ENCODE assay signal across 8 cellular contexts in genomic region chrX:119236599-119237525, GRCh38. TPM values are rescaled to one million over a fixed set of nuclear protein-coding genes. Genes with fewer than 3 reads are reported as not detected.
DNase-seq lines count a peak whose midpoint lies in the region; ATAC-seq, FAIRE-seq and TF ChIP-seq lines count a peak whose summit lies in the region.

No MANE protein-coding gene starts in this region.

- H3K79me2 ChIP-seq in K562 (ENCODE audit: control insufficient read depth, insufficient read depth, low read length): peaks cover 46% of the 10 kb centered on the region

- H3K27ac ChIP-seq in K562 (ENCODE audit: extremely low read depth, low read depth, low read length) (peak overlapping the region; percentile 81), skeletal muscle tissue (ENCODE audit: low read depth, low read length) (peak overlapping the region; percentile 64)

- peak overlapping the region; percentile 89 for H3K4me3 Mint-ChIP-seq in T-helper 1 cell treated with Interleukin-12 subunit alpha and Interleukin-12 subunit beta and Interleukin-4 antibody, amounts not matched to agents 30 μg/mL and 1 μg/mL, for 36 hours
- peak overlapping the region; percentile 78 to 85 (median 81) for H3K4me3 Mint-ChIP-seq in immature natural killer cell

- H3K27me3 Mint-ChIP-seq in T-helper 1 cell treated with Interleukin-12 subunit alpha and Interleukin-12 subunit beta and Interleukin-4 antibody, amounts not matched to agents 30 μg/mL and 1 μg/mL, for 36 hours (ENCODE audit: low read depth): peaks cover 24% of the 10 kb centered on the region
- H3K27me3 Mint-ChIP-seq in immature natural killer cell (ENCODE audit: low read depth in 3 of 3): peaks cover 2 to 3% (median 2%) of the 10 kb centered on the region in 3 donors

- peak; percentile 74 for FAIRE-seq in K562 (lab: Jason Lieb, UNC)

- no peak for TF ChIP-seq POLR2A in K562 (conservative IDR thresholded peaks at IDR 0.05)

- peak overlapping the region; percentile 94 for H2AFZ ChIP-seq in K562 (ENCODE audit: low read depth, low read length)

- peaks cover 3% of the 10 kb centered on the region for H3K9me1 ChIP-seq in K562 (ENCODE audit: control insufficient read depth, insufficient read depth, low read length)

- intact Hi-C loops in K562 (cut with micrococcal nuclease): no loop called here

- peak overlapping the region; percentile 72 for H3K27ac Mint-ChIP-seq in T-helper 1 cell treated with Interleukin-12 subunit alpha and Interleukin-12 subunit beta and Interleukin-4 antibody, amounts not matched to agents 30 μg/mL and 1 μg/mL, for 36 hours
- peak overlapping the region in 4 of 6 donors; percentile 2 to 72 (median 36) for H3K27ac Mint-ChIP-seq in immature natural killer cell

- CTCF ChIA-PET in K562 (lab: Yijun Ruan, JAX; ENCODE audit: low intra/inter-chr PET ratio): no interaction called here

- no peaks in the 10 kb centered on the region; the same call in none of the 2 replicates for H4K20me1 ChIP-seq in K562 (replicated peaks; ENCODE audit: control insufficient read depth, insufficient read depth, low read length)

- peak overlapping the region; percentile 97 for H3K4me2 ChIP-seq in K562 (ENCODE audit: insufficient read depth, low read length)

- no peak for TF ChIP-seq RAD21 in K562 (CRISPR knock-in tag; conservative IDR thresholded peaks at IDR 0.05 in 1 of 2, IDR thresholded peaks at IDR 0.05 in 1 of 2)

- H3K9me3 ChIP-seq in K562 (replicated peaks; ENCODE audit: control insufficient read depth, insufficient read depth, low read depth, low read length) (no peaks in the 10 kb centered on the region), skeletal muscle tissue (ENCODE audit: control insufficient read depth in 3 of 3, low read length in 3 of 3) (no peaks in the 10 kb centered on the region)

- DNase-seq in AG09309 (ENCODE audit: low read depth) (no peak), K562 (ENCODE audit: extremely low read depth in 1 of 4, low spot score in 3 of 4) (peak; percentile 24 to 44 (median 37)), immature natural killer cell (peak in 1 of 3 donors; percentile 7), NCI-H187 (lab: John Stamatoyannopoulos, UW) (no peak)

- H3K4me1 ChIP-seq in K562 (replicated peaks in 1 of 2; ENCODE audit: control insufficient read depth in 2 of 2, insufficient read depth in 2 of 2, low read length in 2 of 2) (peaks cover 9 to 10% of the 10 kb centered on the region in 2 experiments), skeletal muscle tissue (ENCODE audit: control insufficient read depth in 3 of 3, insufficient read depth in 3 of 3, low read length in 3 of 3) (peaks cover 0 to 5% (median 3%) of the 10 kb centered on the region in 3 donors)

- H3K36me3 Mint-ChIP-seq in T-helper 1 cell treated with Interleukin-12 subunit alpha and Interleukin-12 subunit beta and Interleukin-4 antibody, amounts not matched to agents 30 μg/mL and 1 μg/mL, for 36 hours (ENCODE audit: low read depth): peaks cover 9% of the 10 kb centered on the region
- no peaks in the 10 kb centered on the region for H3K36me3 Mint-ChIP-seq in immature natural killer cell

- no peak for TF ChIP-seq EP300 in K562 (IDR thresholded peaks at IDR 0.05; ENCODE audit: low read length)

- H3K9me3 Mint-ChIP-seq in T-helper 1 cell treated with Interleukin-12 subunit alpha and Interleukin-12 subunit beta and Interleukin-4 antibody, amounts not matched to agents 30 μg/mL and 1 μg/mL, for 36 hours: no peaks in the 10 kb centered on the region
- no peaks in the 10 kb centered on the region for H3K9me3 Mint-ChIP-seq in immature natural killer cell

- WGBS in K562 (ENCODE audit: insufficient coverage, low coverage, missing lambda C conversion rate): 2% methylated on average over 30 of the region's 61 CpGs

- POLR2A ChIA-PET in K562 (lab: Yijun Ruan, JAX): interaction anchor here (0.5 to 1.9 kb wide), 6 partner anchors 11 to 340 kb away, joined by 3 to 9 read pairs (median 3); no protein-coding TSS in a partner anchor

- peaks cover 30% of the 10 kb centered on the region for H3K4me1 Mint-ChIP-seq in T-helper 1 cell treated with Interleukin-12 subunit alpha and Interleukin-12 subunit beta and Interleukin-4 antibody, amounts not matched to agents 30 μg/mL and 1 μg/mL, for 36 hours (ENCODE audit: low read depth)
- H3K4me1 Mint-ChIP-seq in immature natural killer cell: peaks cover 16 to 26% of the 10 kb centered on the region in 2 donors

- H3K27me3 ChIP-seq in K562 (ENCODE audit: control insufficient read depth in 2 of 2, insufficient read depth in 2 of 2, low read length in 2 of 2) (peaks cover 0 to 4% of the 10 kb centered on the region in 2 experiments; a peak in 2 of 5 replicates), skeletal muscle tissue (ENCODE audit: control insufficient read depth in 3 of 3, insufficient read depth in 3 of 3, low read length in 3 of 3) (peaks cover 0 to 2% (median 0%) of the 10 kb centered on the region in 3 donors)

- ATAC-seq in GM19372 (IDR thresholded peaks at IDR 0.05; ENCODE audit: low read depth, unreplicated experiment): peak; percentile 23
- peak; percentile 2 for ATAC-seq in HG03469 (IDR thresholded peaks at IDR 0.05; ENCODE audit: unreplicated experiment)
- peak; percentile 63 for ATAC-seq in K562

- H3K36me3 ChIP-seq in K562 (ENCODE audit: control insufficient read depth, insufficient read depth, low read length): peaks cover 30% of the 10 kb centered on the region; the same call in 2 of the 3 replicates
- no peaks in the 10 kb centered on the region for H3K36me3 ChIP-seq in skeletal muscle tissue (ENCODE audit: control insufficient read depth in 3 of 3, insufficient read depth in 3 of 3, low read length in 3 of 3)

- H3K4me3 ChIP-seq in AG09309 (ENCODE audit: control insufficient read depth, low read depth, low read length) (peak overlapping the region; percentile 72), K562 (peak overlapping the region; percentile 93), skeletal muscle tissue (ENCODE audit: low read length in 3 of 3) (peak overlapping the region; percentile 66 to 72 (median 69))

- BruUV-seq in K562 (replicated peaks; lab: Mats Ljungman, UMichigan): TSS peak; percentile 75

- H3K9ac ChIP-seq in K562 (ENCODE audit: insufficient read depth in 1 of 2, low read depth in 2 of 2, low read length in 2 of 2) (peak overlapping the region; percentile 76 to 91), skeletal muscle tissue (ENCODE audit: low read depth in 1 of 3, low read length in 3 of 3) (peak overlapping the region; percentile 63 to 69 (median 64))

- in situ Hi-C loops in K562 (cut with MboI): no loop called here

- TF ChIP-seq CTCF in AG09309 (IDR thresholded peaks at IDR 0.05; ENCODE audit: control insufficient read depth, insufficient read depth, low read depth, low read length, missing control alignments): no peak
- no peak for TF ChIP-seq CTCF in K562 (IDR thresholded peaks at IDR 0.05 in 2 of 3, conservative IDR thresholded peaks at IDR 0.05 in 1 of 3; ENCODE audit: insufficient read depth in 2 of 3, low read depth in 1 of 3, low read length in 3 of 3)

TF ChIP-seq in K562, 482 proteins besides CTCF, POLR2A, EP300 and RAD21 (continues in another document):
- TF ChIP-seq PKNOX1 (IDR thresholded peaks at IDR 0.05) (0 out of 2 replicates have a peak, but pooled peaks have one; percentile 24), ZNF431 (CRISPR knock-in tag; IDR thresholded peaks at IDR 0.05) (no peak)

RNA-seq across cellular contexts. Expression of gene PGRMC1, which starts 0.8 kb away (rescaled TPM):
- 26.5 and 59.4 TPM in 2 replicates for total RNA-seq in K562 (2011; cell fraction: chromatin; rRNA removed; ENCODE audit: low replicate concordance)
- total RNA-seq in K562 (2011; cell fraction: nucleolus; rRNA removed): 70.8 and 71.2 TPM in 2 replicates
- total RNA-seq in K562 (2011; cell fraction: nucleoplasm; rRNA removed): 79.0 and 102 TPM in 2 replicates
- 115 and 120 TPM in 2 replicates for total RNA-seq in K562 (2014; rRNA removed)
- 102 and 111 TPM in 2 replicates for total RNA-seq in K562 (2014; rRNA removed; fragmentation: Illumina TruSeq; extraction: Trizol)
- 82.3 and 85.7 TPM in 2 replicates for total RNA-seq in K562 (2015; rRNA removed; fragmentation: Illumina TruSeq; extraction: Trizol)
- total RNA-seq in K562 (2021): 85.9 and 90.4 TPM in 2 replicates
- 75.1 and 95.7 TPM in 2 replicates for polyA plus RNA-seq in K562 (2011; rRNA removed)
- polyA plus RNA-seq in K562 (2011; cell fraction: cytosol; rRNA removed): 41.6 and 82.8 TPM in 2 replicates
- polyA plus RNA-seq in K562 (2011; cell fraction: nucleus; rRNA removed): 16.7 and 20.6 TPM in 2 replicates
- 89.3 and 101 TPM in 2 replicates for polyA plus RNA-seq in K562 (2012)
- polyA plus RNA-seq in K562 (2014; fragmentation: Illumina TruSeq; extraction: Trizol): 87.1 and 90.3 TPM in 2 replicates
- polyA plus RNA-seq in K562 (2014; fragmentation: Nextera tagmentation; extraction: Ambion mirVana): 10 to 100 TPM; 27.4 to 39.4 TPM
- polyA plus RNA-seq in K562 (2014; rRNA removed): 96.8 and 98.6 TPM in 2 replicates
- polyA minus RNA-seq in K562 (2011; rRNA and poly(A)+ RNA removed): 56.1 and 66.0 TPM in 2 replicates
- polyA minus RNA-seq in K562 (2011; cell fraction: cytosol; rRNA and poly(A)+ RNA removed): 42.5 and 46.9 TPM in 2 replicates
- 8.5 and 10.9 TPM in 2 replicates for polyA minus RNA-seq in K562 (2011; cell fraction: nucleus; rRNA and poly(A)+ RNA removed)
- 10 to 100 TPM; 14.7 to 38.2 (median 24.3) TPM for polyA plus RNA-seq in immature natural killer cell
- 89.8 TPM for total RNA-seq in skeletal muscle tissue

Comparison
In these comparisons a context has a peak if more than half of its experiments do, and no peak if none do; other contexts are left out.
1. DNase-seq: peak in K562 (4 of 4); none in AG09309 (single experiment) and NCI-H187 (0 of 2).
2. ATAC-seq: peak in every context shown above with its lines; median percentile 63 in K562; 23 in GM19372; 2 in HG03469.
3. Peak in every context shown above with its lines, with median percentiles within 50 percentile points of each other: H3K4me3 ChIP-seq.